Comparison of ENCODE assay signal across 8 cellular contexts in the genomic region with DNA sequence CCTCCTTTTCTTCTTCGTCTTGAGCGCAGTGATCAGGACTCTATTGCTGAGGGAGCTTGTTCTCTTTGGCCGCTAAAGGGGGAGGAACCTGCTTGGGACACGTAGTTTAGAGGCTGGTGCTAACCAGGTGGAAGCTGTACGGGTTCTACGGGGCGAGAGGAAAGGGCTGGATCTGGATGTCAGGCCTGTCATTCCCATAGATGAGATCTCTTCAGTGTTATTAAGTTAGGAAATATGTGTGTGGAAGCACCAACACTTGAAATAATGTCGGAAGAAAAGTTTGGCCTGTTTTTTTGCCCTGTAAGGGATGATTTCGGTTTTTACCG. TPM values are rescaled to one million over a fixed set of nuclear protein-coding genes. Genes with fewer than 3 reads are reported as not detected.
DNase-seq lines count a peak whose midpoint lies in the region; ATAC-seq and TF ChIP-seq lines count a peak whose summit lies in the region.

No MANE protein-coding gene starts in this region.

- TF ChIP-seq CTCF in GM20000 (IDR thresholded peaks at IDR 0.05; ENCODE audit: extremely low read depth, missing control alignments) (no peak), tibial artery (IDR thresholded peaks at IDR 0.05) (no peak)

- no peaks in the 10 kb centered on the region for H3K27me3 ChIP-seq in effector memory CD4-positive, alpha-beta T cell (replicated peaks; ENCODE audit: control insufficient read depth, insufficient read depth, low read length, poor library complexity, severe bottlenecking)
- H3K27me3 ChIP-seq in tibial artery: no peaks in the 10 kb centered on the region

- peak overlapping the region; percentile 97 to 100 (median 98) for H3K4me3 Mint-ChIP-seq in T-cell

- H3K36me3 ChIP-seq in effector memory CD4-positive, alpha-beta T cell (ENCODE audit: control insufficient read depth, insufficient read depth, low read length): peaks cover 23% of the 10 kb centered on the region
- peaks cover 44% of the 10 kb centered on the region for H3K36me3 ChIP-seq in mesodermal cell (ENCODE audit: control insufficient read depth, insufficient read depth, low read length)
- H3K36me3 ChIP-seq in tibial artery: peaks cover 16 to 28% (median 17%) of the 10 kb centered on the region in 3 donors

- peak; percentile 49 for DNase-seq in NCI-H1092 treated with DMSO at 0.1 percent for 48 hours (lab: John Stamatoyannopoulos, UW)
- DNase-seq in NCI-H1092 (lab: John Stamatoyannopoulos, UW): no peak
- peak; percentile 50 for DNase-seq in GM20000 (ENCODE audit: low spot score)
- peak in 9 of 34 experiments; percentile 1 to 14 (median 5) for DNase-seq in T-cell
- DNase-seq in effector memory CD4-positive, alpha-beta T cell: peak in 1 of 3 donors; percentile 14
- no peak for DNase-seq in tibial artery

- H3K4me3 ChIP-seq in effector memory CD4-positive, alpha-beta T cell (ENCODE audit: insufficient read depth, low read depth, low read length, poor library complexity, severe bottlenecking): peak overlapping the region; percentile 97
- H3K4me3 ChIP-seq in mesodermal cell (ENCODE audit: extremely low read depth, insufficient read depth, low read length, poor library complexity, severe bottlenecking): peak overlapping the region; percentile 94
- H3K4me3 ChIP-seq in tibial artery: peak overlapping the region; percentile 78 to 99

- peak overlapping the region; percentile 80 for H3K27ac ChIP-seq in effector memory CD4-positive, alpha-beta T cell (ENCODE audit: insufficient read depth, low read length, poor library complexity, severe bottlenecking)
- H3K27ac ChIP-seq in mesodermal cell (ENCODE audit: low read depth, low read length, severe bottlenecking) (peak overlapping the region; percentile 97), tibial artery (peak overlapping the region; percentile 88 to 93)

- ATAC-seq in HG03520 (IDR thresholded peaks at IDR 0.05; ENCODE audit: unreplicated experiment): peak; percentile 41
- peak; percentile 38 to 53 (median 44) for ATAC-seq in T-cell (replicated peaks in 1 of 4)

- H3K36me3 Mint-ChIP-seq in T-cell: peaks cover 16% of the 10 kb centered on the region

- H3K4me1 ChIP-seq in effector memory CD4-positive, alpha-beta T cell (ENCODE audit: control insufficient read depth, insufficient read depth, low read length, poor library complexity, severe bottlenecking): peaks cover 24% of the 10 kb centered on the region
- H3K4me1 ChIP-seq in mesodermal cell (ENCODE audit: control insufficient read depth, insufficient read depth, low read length, poor library complexity, severe bottlenecking) (peaks cover 20% of the 10 kb centered on the region), tibial artery (peaks cover 0 to 40% (median 24%) of the 10 kb centered on the region in 4 donors)

- intact Hi-C loops in tibial artery (cut with DNase I; ENCODE audit: low total_unique reads): loop anchor here (10.0 kb wide), 1 partner anchor 53 kb away; no protein-coding TSS in a partner anchor

- 0% methylated on average over 4 to 5 of the region's 10 CpGs for WGBS in mesodermal cell (ENCODE audit: insufficient coverage in 2 of 2), 2 experiments

- no peaks in the 10 kb centered on the region for H3K9me3 Mint-ChIP-seq in T-cell

- H3K27me3 Mint-ChIP-seq in T-cell: no peaks in the 10 kb centered on the region

- H3K4me1 Mint-ChIP-seq in T-cell: peaks cover 62 to 65% (median 64%) of the 10 kb centered on the region in 3 donors

- CTCF ChIA-PET in T-cell (lab: Charles Lee): interaction anchor here (0.7 to 1.7 kb wide), 6 partner anchors 15 to 512 kb away, joined by 3 to 11 read pairs (median 4); a partner anchor contains a TSS

- H3K9me3 ChIP-seq in effector memory CD4-positive, alpha-beta T cell (ENCODE audit: control insufficient read depth, low read length): no peaks in the 10 kb centered on the region
- H3K9me3 ChIP-seq in mesodermal cell (ENCODE audit: control insufficient read depth, low read length): no peaks in the 10 kb centered on the region
- no peaks in the 10 kb centered on the region for H3K9me3 ChIP-seq in tibial artery

- peak overlapping the region; percentile 96 to 99 for H3K27ac Mint-ChIP-seq in T-cell

- POLR2A ChIA-PET in T-cell (lab: Charles Lee): interaction anchor here in 1 of 2 donors (0.5 to 1.4 kb wide), 2 partner anchors 11 to 510 kb away, joined by 4 to 7 read pairs; a partner anchor contains a TSS

RNA-seq across cellular contexts. Expression of a gene that starts 0.6 kb away (rescaled TPM):
- 100 to 1,000 TPM in 3 of 5 donors, 10 to 100 TPM in 2; 98.0 to 115 (median 107) TPM for total RNA-seq in T-cell
- polyA plus RNA-seq in mesodermal cell (2013, experiment 1 of 2): 127 TPM
- polyA plus RNA-seq in mesodermal cell (2013, experiment 2 of 2): 137 TPM

RNA-seq across cellular contexts. Expression of a gene that starts 32.0 kb away (rescaled TPM):
- 10 to 100 TPM; 22.4 to 38.1 (median 35.8) TPM for total RNA-seq in T-cell
- 183 TPM for polyA plus RNA-seq in mesodermal cell (2013, experiment 1 of 2)
- polyA plus RNA-seq in mesodermal cell (2013, experiment 2 of 2): 198 TPM

RNA-seq across cellular contexts. Expression of a gene that starts 32.6 kb away (rescaled TPM):
- total RNA-seq in T-cell: 10 to 100 TPM; 10.5 to 15.1 (median 12.5) TPM
- polyA plus RNA-seq in mesodermal cell (2013, experiment 1 of 2): 28.8 TPM
- polyA plus RNA-seq in mesodermal cell (2013, experiment 2 of 2): 30.3 TPM

RNA-seq across cellular contexts. Expression of a gene that starts 37.5 kb away (rescaled TPM):
- total RNA-seq in T-cell: under 1 TPM in 4 of 5 donors, not detected in 1; 0.23 to 0.63 (median 0.52) TPM
- polyA plus RNA-seq in mesodermal cell (2013, experiment 1 of 2): 0.63 TPM
- 0.35 TPM for polyA plus RNA-seq in mesodermal cell (2013, experiment 2 of 2)

Comparison
In these comparisons a context has a peak if more than half of its experiments do, and no peak if none do; other contexts are left out.
1. DNase-seq: peak in NCI-H1092 treated with DMSO at 0.1 percent for 48 hours (single experiment) and GM20000 (single experiment); none in NCI-H1092 (single experiment) and tibial artery (0 of 2).
2. Peak in every context shown above with its lines, with median percentiles within 50 percentile points of each other: H3K27ac ChIP-seq and H3K4me3 ChIP-seq.